ENCODE assay signal across 1 cellular context in the genomic region with DNA sequence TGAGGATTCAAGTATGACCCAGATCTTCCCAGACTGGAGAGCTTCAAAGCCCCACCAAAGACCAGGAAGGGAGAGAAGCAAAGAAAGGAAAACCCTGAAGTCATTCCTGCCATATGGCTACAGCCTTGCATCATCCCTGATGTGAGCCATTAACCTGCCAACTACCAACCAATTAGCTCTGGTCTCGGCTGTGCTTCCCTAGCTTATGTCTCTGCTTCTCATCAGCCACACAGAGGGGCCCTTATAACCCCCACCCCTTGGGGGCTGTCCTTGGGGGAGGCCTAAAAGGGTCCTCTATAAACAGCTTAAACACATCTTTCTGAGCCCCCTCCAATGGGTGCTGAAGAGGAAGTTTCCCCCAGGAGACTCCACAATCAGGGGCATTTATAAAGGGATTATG.
TF ChIP-seq lines count a peak whose summit lies in the region.

No MANE protein-coding gene starts in this region.

TF ChIP-seq in K562, 482 proteins besides CTCF, POLR2A, EP300 and RAD21:
- TF ChIP-seq ZNF589 (CRISPR knock-in tag; IDR thresholded peaks at IDR 0.05; ENCODE audit: low read depth), result peak; percentile 49; the same call in 1 of the 2 replicates
- peak; percentile 42; the same call in 1 of the 2 replicates for TF ChIP-seq ATF3 (IDR thresholded peaks at IDR 0.05)
- TF ChIP-seq ATF3 (CRISPR knock-in tag; conservative IDR thresholded peaks at IDR 0.05), result no peak
- no peak for TF ChIP-seq MTF1 (CRISPR knock-in tag; IDR thresholded peaks at IDR 0.05; ENCODE audit: borderline replicate concordance)
- no peak for TF ChIP-seq NR2C1 (IDR thresholded peaks at IDR 0.05)
- TF ChIP-seq NR2C1 (tag; IDR thresholded peaks at IDR 0.05), result 0 out of 2 replicates have a peak, but pooled peaks have one; percentile 1
- TF ChIP-seq USF1 (CRISPR knock-in tag; IDR thresholded peaks at IDR 0.05), result no peak
- no peak for TF ChIP-seq ZNF197 (CRISPR knock-in tag; IDR thresholded peaks at IDR 0.05; ENCODE audit: low read depth)
- TF ChIP-seq ZNF175 (CRISPR knock-in tag; IDR thresholded peaks at IDR 0.05; ENCODE audit: low read depth), result peak; percentile 75; the same call in 1 of the 2 replicates
- TF ChIP-seq TRIM28 (IDR thresholded peaks at IDR 0.05), result no peak
- TF ChIP-seq ZBTB49 (CRISPR knock-in tag; IDR thresholded peaks at IDR 0.05; ENCODE audit: borderline replicate concordance), result no peak
- no peak for TF ChIP-seq ELF1 (tag; IDR thresholded peaks at IDR 0.05)
- no peak for TF ChIP-seq PHB2 (IDR thresholded peaks at IDR 0.05; ENCODE audit: low read depth)
- TF ChIP-seq ESRRB (CRISPR knock-in tag; IDR thresholded peaks at IDR 0.05; ENCODE audit: borderline replicate concordance), result no peak
- no peak for TF ChIP-seq CEBPG (CRISPR knock-in tag; IDR thresholded peaks at IDR 0.05)
- TF ChIP-seq CEBPG (tag; conservative IDR thresholded peaks at IDR 0.05 in 1 of 2, IDR thresholded peaks at IDR 0.05 in 1 of 2), result peak; percentile 52 to 80
- TF ChIP-seq PPARD (CRISPR knock-in tag; IDR thresholded peaks at IDR 0.05), result no peak
- no peak for TF ChIP-seq TAF15 (IDR thresholded peaks at IDR 0.05; ENCODE audit: low read depth, low read length)
- no peak for TF ChIP-seq CBX8 (IDR thresholded peaks at IDR 0.05; ENCODE audit: borderline replicate concordance, extremely low read depth, low read depth, low read length, poor library complexity, severe bottlenecking)
- no peak for TF ChIP-seq NBN (IDR thresholded peaks at IDR 0.05; ENCODE audit: low read depth)
- TF ChIP-seq ARID4B (CRISPR knock-in tag; IDR thresholded peaks at IDR 0.05), result no peak
- no peak for TF ChIP-seq ZNF316 (IDR thresholded peaks at IDR 0.05)
- TF ChIP-seq BRCA1 (IDR thresholded peaks at IDR 0.05), result no peak
- TF ChIP-seq BRCA1 (CRISPR knock-in tag; IDR thresholded peaks at IDR 0.05), result no peak
- TF ChIP-seq XRCC3 (IDR thresholded peaks at IDR 0.05), result no peak
- no peak for TF ChIP-seq ZNF23 (CRISPR knock-in tag; IDR thresholded peaks at IDR 0.05)
- no peak for TF ChIP-seq KLF1 (tag; IDR thresholded peaks at IDR 0.05)
- TF ChIP-seq TCF15 (CRISPR knock-in tag; IDR thresholded peaks at IDR 0.05), result no peak
- TF ChIP-seq NONO (IDR thresholded peaks at IDR 0.05; ENCODE audit: low read depth in 2 of 2, low read length in 1 of 2), result no peak
- TF ChIP-seq ZFP30 (CRISPR knock-in tag; IDR thresholded peaks at IDR 0.05; ENCODE audit: borderline replicate concordance), result no peak
- no peak for TF ChIP-seq KAT7 (CRISPR knock-in tag; IDR thresholded peaks at IDR 0.05; ENCODE audit: borderline replicate concordance)
- no peak for TF ChIP-seq FOXA1 (IDR thresholded peaks at IDR 0.05; ENCODE audit: borderline replicate concordance)
- no peak for TF ChIP-seq C11orf30 (IDR thresholded peaks at IDR 0.05; ENCODE audit: low read depth)
- TF ChIP-seq ATF4 (CRISPR knock-in tag; IDR thresholded peaks at IDR 0.05), result 0 out of 2 replicates have a peak, but pooled peaks have one; percentile 10
- TF ChIP-seq BACH1 (tag; IDR thresholded peaks at IDR 0.05), result no peak
